Comparison of ENCODE assay signal across 19 cellular contexts in the genomic region with DNA sequence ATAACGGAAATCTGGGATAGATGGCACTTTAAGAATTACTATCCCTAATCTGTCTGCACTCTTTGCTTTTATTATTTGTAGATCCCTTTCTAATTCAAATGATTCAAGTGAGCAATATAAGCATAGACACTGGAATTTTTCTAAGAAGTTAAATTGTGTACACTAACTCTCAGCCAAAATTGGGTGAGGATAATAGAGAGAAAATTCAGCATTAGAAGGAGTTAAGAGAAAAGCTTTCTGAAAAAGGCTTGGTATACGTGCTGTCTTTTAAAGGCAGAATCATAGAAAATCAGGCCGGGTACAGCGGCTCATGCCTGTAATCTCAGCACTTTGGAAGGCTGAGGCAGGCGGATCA. TPM values are rescaled to one million over a fixed set of nuclear protein-coding genes. Genes with fewer than 3 reads are reported as not detected.
DNase-seq lines count a peak whose midpoint lies in the region; ATAC-seq, FAIRE-seq and TF ChIP-seq lines count a peak whose summit lies in the region.
"Had no signal": no experiment of that assay in that cellular context is flagged by ENCODE, and none has a peak within 500 bp of the region (broad histone marks: within the 10 kb centered on the region; RNA-seq: fewer than 3 reads in every experiment).

No MANE protein-coding gene starts in this region.

- ATAC-seq in stimulated activated memory B cell treated with anti-CD40 and anti-IgM and Interleukin-4, amounts not matched to agents 10 μg/mL and 1 μg/mL and 100 μg/mL, for 72 hours = no peak
- ATAC-seq in HG03442 (IDR thresholded peaks at IDR 0.05; ENCODE audit: unreplicated experiment) = no peak

- H3K36me3 Mint-ChIP-seq in stimulated activated memory B cell treated with anti-CD40 and anti-IgM and Interleukin-4, amounts not matched to agents 10 μg/mL and 1 μg/mL and 100 μg/mL, for 72 hours = peaks cover 46% of the 10 kb centered on the region

- no peaks in the 10 kb centered on the region for H4K20me1 ChIP-seq in endothelial cell of umbilical vein (replicated peaks; ENCODE audit: control insufficient read depth, extremely low read depth, insufficient read depth, low read length)

- WGBS in adrenal gland, 4 donors = 90 to 94% (median 93%) methylated on average over 5 of the region's 5 CpGs

- no peak for FAIRE-seq in endothelial cell of umbilical vein (lab: Jason Lieb, UNC)
- FAIRE-seq: A204.1, D721Med, G401.6, GM12891 had no signal

- H3K79me2 ChIP-seq in endothelial cell of umbilical vein (ENCODE audit: control insufficient read depth, insufficient read depth, low read length) = no peaks in the 10 kb centered on the region

- H3K4me3 ChIP-seq in HAP-1 (no peak overlapping the region), endothelial cell of umbilical vein (replicated peaks in 1 of 3; ENCODE audit: insufficient read depth in 1 of 3, low read depth in 1 of 3, low read length in 3 of 3) (no peak overlapping the region), adrenal gland (no peak overlapping the region)

- in situ Hi-C loops in HAP-1 (cut with MboI; ENCODE audit: low sequenced_read_pairs) = no loop called here

- H3K4me3 Mint-ChIP-seq in stimulated activated memory B cell treated with anti-CD40 and anti-IgM and Interleukin-4, amounts not matched to agents 10 μg/mL and 1 μg/mL and 100 μg/mL, for 72 hours = no peak overlapping the region
- H3K4me3 Mint-ChIP-seq: CD4-positive, CD25-positive, alpha-beta regulatory T cell had no signal

- dilution Hi-C loops in endothelial cell of umbilical vein (cut with MboI; ENCODE audit: extremely low pct_ligation_motif_present, low sequenced_read_pairs) = no loop called here

- H3K4me1 ChIP-seq in HAP-1 = peaks cover 19% of the 10 kb centered on the region
- no peaks in the 10 kb centered on the region for H3K4me1 ChIP-seq in endothelial cell of umbilical vein (ENCODE audit: control insufficient read depth, extremely low read depth, insufficient read depth, low read length)
- H3K4me1 ChIP-seq in adrenal gland (replicated peaks in 1 of 2) = peaks cover 7 to 20% of the 10 kb centered on the region in 2 donors
- H3K4me1 ChIP-seq: BE2C, Caco-2 had no signal

- TF ChIP-seq CTCF in VCaP (conservative IDR thresholded peaks at IDR 0.05) = no peak
- no peak for TF ChIP-seq CTCF in endothelial cell of umbilical vein (IDR thresholded peaks at IDR 0.05; ENCODE audit: extremely low read depth in 1 of 2, insufficient read depth in 1 of 2, low read depth in 1 of 2, low read length in 2 of 2)
- TF ChIP-seq CTCF in adrenal gland (IDR thresholded peaks at IDR 0.05) = no peak

- peak overlapping the region; percentile 42 for H3K27ac Mint-ChIP-seq in stimulated activated memory B cell treated with anti-CD40 and anti-IgM and Interleukin-4, amounts not matched to agents 10 μg/mL and 1 μg/mL and 100 μg/mL, for 72 hours

- TSS peak; percentile 17 for BruUV-seq in endothelial cell of umbilical vein (replicated peaks; lab: Mats Ljungman, UMichigan)

- H3K9me3 Mint-ChIP-seq in stimulated activated memory B cell treated with anti-CD40 and anti-IgM and Interleukin-4, amounts not matched to agents 10 μg/mL and 1 μg/mL and 100 μg/mL, for 72 hours = peaks cover 6% of the 10 kb centered on the region
- H3K9me3 Mint-ChIP-seq: CD4-positive, CD25-positive, alpha-beta regulatory T cell had no signal

- H3K4me1 Mint-ChIP-seq in stimulated activated memory B cell treated with anti-CD40 and anti-IgM and Interleukin-4, amounts not matched to agents 10 μg/mL and 1 μg/mL and 100 μg/mL, for 72 hours = peaks cover 8% of the 10 kb centered on the region

- no peak for TF ChIP-seq POLR2A in endothelial cell of umbilical vein (IDR thresholded peaks at IDR 0.05; ENCODE audit: low read depth, low read length)
- no peak for TF ChIP-seq POLR2A in adrenal gland (IDR thresholded peaks at IDR 0.05)

- DNase-seq in HAP-1 (ENCODE audit: low spot score in 2 of 2) (peak; percentile 46 to 94), endothelial cell of umbilical vein (ENCODE audit: low read depth, low spot score) (no peak), glomerular visceral epithelial cell (ENCODE audit: extremely low spot score) (no peak), LoVo (ENCODE audit: low spot score) (no peak), adrenal gland (no peak)
- DNase-seq: ACHN; BE2C; C1 segment of cervical spinal cord; Caco-2; CD4-positive, CD25-positive, alpha-beta regulatory T cell; HCEC 1CT had no signal

- H3K9me3 ChIP-seq in HAP-1 (no peaks in the 10 kb centered on the region), endothelial cell of umbilical vein (replicated peaks; ENCODE audit: control insufficient read depth, insufficient read depth, low read length) (no peaks in the 10 kb centered on the region), adrenal gland (replicated peaks in 1 of 3) (no peaks in the 10 kb centered on the region)
- H3K9me3 ChIP-seq: BE2C, Caco-2 had no signal

- CTCF ChIA-PET in endothelial cell of umbilical vein (lab: Charles Lee) = interaction anchor here (7.2 kb wide), 1 partner anchor 510 kb away, joined by 322 read pairs; no protein-coding TSS in a partner anchor

- no peaks in the 10 kb centered on the region for H3K27me3 Mint-ChIP-seq in stimulated activated memory B cell treated with anti-CD40 and anti-IgM and Interleukin-4, amounts not matched to agents 10 μg/mL and 1 μg/mL and 100 μg/mL, for 72 hours
- H3K27me3 Mint-ChIP-seq: CD4-positive, CD25-positive, alpha-beta regulatory T cell had no signal

- H2AFZ ChIP-seq in endothelial cell of umbilical vein (ENCODE audit: low read depth, low read length) = no peak overlapping the region

- H3K9ac ChIP-seq in endothelial cell of umbilical vein (replicated peaks; ENCODE audit: extremely low read depth, insufficient read depth, low read length) = no peak overlapping the region
- H3K9ac ChIP-seq: KMS-11 had no signal

- H3K9me1 ChIP-seq in endothelial cell of umbilical vein (replicated peaks; ENCODE audit: control insufficient read depth, extremely low read depth, insufficient read depth, low read length) = no peaks in the 10 kb centered on the region

- H3K36me3 ChIP-seq in HAP-1 (replicated peaks) (no peaks in the 10 kb centered on the region), endothelial cell of umbilical vein (ENCODE audit: control insufficient read depth in 2 of 2, extremely low read depth in 1 of 2, insufficient read depth in 2 of 2, low read length in 2 of 2) (no peaks in the 10 kb centered on the region), adrenal gland (replicated peaks in 1 of 2) (peaks cover 0 to 6% of the 10 kb centered on the region in 2 donors)
- H3K36me3 ChIP-seq: BE2C had no signal

- H3K27ac ChIP-seq in VCaP (peak overlapping the region; percentile 54), endothelial cell of umbilical vein (ENCODE audit: insufficient read depth, low read depth, low read length) (no peak overlapping the region), adrenal gland (no peak overlapping the region)
- H3K27ac ChIP-seq: KMS-11 had no signal

- H3K27me3 ChIP-seq in HAP-1 (ENCODE audit: low read depth) = no peaks in the 10 kb centered on the region
- H3K27me3 ChIP-seq in endothelial cell of umbilical vein (ENCODE audit: control insufficient read depth in 2 of 2, insufficient read depth in 2 of 2, low read length in 2 of 2) = no peaks in the 10 kb centered on the region
- no peaks in the 10 kb centered on the region for H3K27me3 ChIP-seq in adrenal gland
- H3K27me3 ChIP-seq: BE2C had no signal

- POLR2A ChIA-PET in endothelial cell of umbilical vein (lab: Charles Lee) = no interaction called here

- intact Hi-C loops in endothelial cell of umbilical vein (cut with micrococcal nuclease) (no loop called here), adrenal gland (cut with DNase I) (no loop called here)

- H3K4me2 ChIP-seq in endothelial cell of umbilical vein (ENCODE audit: insufficient read depth, low read length) = no peak overlapping the region
- H3K4me2 ChIP-seq: KMS-11 had no signal

TF ChIP-seq in endothelial cell of umbilical vein, 7 proteins besides CTCF, POLR2A, EP300 and RAD21:
- TF ChIP-seq MYC (IDR thresholded peaks at IDR 0.05; ENCODE audit: low read depth, low read length) (no peak), GATA2 (IDR thresholded peaks at IDR 0.05; ENCODE audit: insufficient read depth, insufficient read length, low read depth, low read length) (no peak), EZH2 (IDR thresholded peaks at IDR 0.05; ENCODE audit: borderline replicate concordance, low read depth, low read length, severe bottlenecking) (no peak)
TF ChIP-seq in endothelial cell of umbilical vein: peak in this region for 0.

RNA-seq across cellular contexts. Expression of gene CRACR2A, which starts 57.1 kb away (rescaled TPM):
- total RNA-seq in endothelial cell of umbilical vein (14.9 and 15.9 TPM in 2 replicates), adrenal gland (1 to 10 TPM; 1.8 to 3.5 (median 2.2) TPM)
- polyA plus RNA-seq in endothelial cell of umbilical vein (3.5 and 4.4 TPM in 2 replicates), adrenal gland (1 to 10 TPM in 1 of 3 donors, under 1 TPM in 2; 0.61 to 1.2 (median 0.90) TPM)
- 7.5 and 8.2 TPM in 2 replicates for polyA plus RNA-seq in endothelial cell of umbilical vein (2011; cell fraction: cytosol; rRNA removed)
- 10.4 and 14.3 TPM in 2 replicates for polyA plus RNA-seq in endothelial cell of umbilical vein (2011; cell fraction: nucleus; rRNA removed)
- polyA plus RNA-seq in endothelial cell of umbilical vein (2012) = 9.3 and 14.7 TPM in 2 replicates
- polyA minus RNA-seq in endothelial cell of umbilical vein = 9.5 and 12.6 TPM in 2 replicates
- not detected for polyA minus RNA-seq in endothelial cell of umbilical vein (2011; cell fraction: cytosol; rRNA and poly(A)+ RNA removed)
- 8.6 and 10.8 TPM in 2 replicates for polyA minus RNA-seq in endothelial cell of umbilical vein (2011; cell fraction: nucleus; rRNA and poly(A)+ RNA removed)

Comparison
In these comparisons a context has a peak if more than half of its experiments do, and no peak if none do; other contexts are left out.
1. DNase-seq: peak in HAP-1 (2 of 2); none in endothelial cell of umbilical vein (single experiment), glomerular visceral epithelial cell (single experiment), LoVo (single experiment) and adrenal gland (0 of 7).